12 cellular contexts compared by ENCODE assay signal in the genomic region with DNA sequence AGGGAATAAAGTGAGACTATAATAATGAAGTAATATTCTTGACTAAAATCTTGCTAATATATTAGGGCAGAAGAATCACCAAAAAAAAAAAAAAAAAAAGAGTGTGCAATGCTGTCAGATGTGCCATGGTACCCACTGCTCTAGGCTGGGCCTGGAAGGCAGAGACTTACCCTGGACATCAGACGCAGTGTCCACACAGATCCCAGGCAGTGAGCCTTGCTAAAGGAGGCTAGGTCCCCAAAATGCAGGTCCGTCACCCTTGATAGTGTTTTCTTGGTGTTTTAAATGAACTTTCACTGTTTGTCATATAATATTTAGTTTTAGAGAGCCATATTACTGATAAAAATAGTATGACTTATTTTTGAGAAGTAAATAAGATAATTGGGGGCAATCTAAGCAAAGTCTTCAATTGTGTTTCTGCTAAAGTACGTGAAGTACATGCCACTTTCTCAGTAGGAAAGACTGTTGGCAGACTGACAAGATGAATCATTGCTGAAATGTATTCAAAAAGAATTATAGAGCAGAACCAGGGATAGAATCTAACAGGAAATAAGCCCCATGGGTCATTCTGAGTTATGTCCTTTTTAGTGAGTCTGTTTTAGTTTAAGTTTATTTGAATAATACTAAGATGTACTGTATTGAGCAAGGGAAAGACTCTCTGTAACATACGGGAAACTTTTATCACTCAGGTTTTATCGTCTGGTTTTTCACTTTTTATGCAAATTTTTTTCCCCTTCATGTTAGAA.
A peak's percentile ranks its signal among the peaks of the same experiment; 100 is the strongest.
DNase-seq lines count a peak whose midpoint lies in the region; TF ChIP-seq lines count a peak whose summit lies in the region.
"Had no signal": no experiment of that assay in that cellular context is flagged by ENCODE, and none has a peak within 500 bp of the region (broad histone marks: within the 10 kb centered on the region; RNA-seq: fewer than 3 reads in every experiment).

No MANE protein-coding gene starts in this region.

- H3K9ac ChIP-seq in MM.1S (ENCODE audit: low read length), result no peak overlapping the region

- peak; percentile 9 for DNase-seq in NOMO-1 treated with DMSO at 0.1 percent for 48 hours (lab: John Stamatoyannopoulos, UW; ENCODE audit: unreplicated experiment)
- no peak for DNase-seq in NOMO-1 treated with dmso at 0.1 percent for 144 hours (lab: John Stamatoyannopoulos, UW; ENCODE audit: unreplicated experiment)
- DNase-seq in RKO (ENCODE audit: low spot score), result peak; percentile 72
- DNase-seq in fibroblast of peridontal ligament (ENCODE audit: extremely low read depth), result peak; percentile 99
- DNase-seq in superior temporal gyrus (ENCODE audit: extremely low spot score), result peak; percentile 71
- no peak for DNase-seq in activated CD8-positive, alpha-beta memory T cell treated with anti-CD3 and anti-CD28 coated beads, Interleukin-2, amount 50 U/mL, for 4 hours
- DNase-seq in MM.1S, result no peak
- DNase-seq in endothelial cell (ENCODE audit: low spot score), result no peak
- DNase-seq: activated CD4-positive, alpha-beta T cell treated with anti-CD3 and anti-CD28 coated beads, Interleukin-2, amount 50 U/mL, for 1 hour; adrenal gland; C1 segment of cervical spinal cord; nucleus accumbens had no signal

- H3K27me3 ChIP-seq in MM.1S (replicated peaks; ENCODE audit: insufficient read depth, low read length), result no peaks in the 10 kb centered on the region
- H3K27me3 ChIP-seq: adrenal gland had no signal

- no peaks in the 10 kb centered on the region for H4K20me1 ChIP-seq in MM.1S (ENCODE audit: insufficient read depth, low read length)

- no peak overlapping the region for H2AFZ ChIP-seq in MM.1S (ENCODE audit: low read length)

- TF ChIP-seq CTCF in MM.1S (IDR thresholded peaks at IDR 0.05; ENCODE audit: low read length), result no peak
- no peak for TF ChIP-seq CTCF in endothelial cell (IDR thresholded peaks at IDR 0.05; ENCODE audit: unreplicated experiment)

- H3K9me3 ChIP-seq in MM.1S (replicated peaks; ENCODE audit: insufficient read depth, low read length), result no peaks in the 10 kb centered on the region
- H3K9me3 ChIP-seq: adrenal gland had no signal

- H3K27ac Mint-ChIP-seq in endothelial cell (ENCODE audit: unreplicated experiment), result no peak overlapping the region

- H3K36me3 Mint-ChIP-seq in endothelial cell (ENCODE audit: low read depth, unreplicated experiment), result peaks cover 4% of the 10 kb centered on the region

- no peak overlapping the region for H3K4me3 Mint-ChIP-seq in endothelial cell (ENCODE audit: unreplicated experiment)

- H3K4me1 Mint-ChIP-seq in endothelial cell (ENCODE audit: unreplicated experiment), result no peaks in the 10 kb centered on the region

- H3K4me2 ChIP-seq in MM.1S (ENCODE audit: low read depth, low read length), result no peak overlapping the region

- no peaks in the 10 kb centered on the region for H3F3A ChIP-seq in MM.1S (ENCODE audit: insufficient read depth, low read length)

- no peaks in the 10 kb centered on the region for H3K79me2 ChIP-seq in MM.1S (ENCODE audit: low read length)

- no peaks in the 10 kb centered on the region for H3K27me3 Mint-ChIP-seq in endothelial cell (ENCODE audit: unreplicated experiment)

- no peaks in the 10 kb centered on the region for H3K4me1 ChIP-seq in MM.1S (ENCODE audit: low read length)

- H3K27ac ChIP-seq in MM.1S (ENCODE audit: low read length), result no peak overlapping the region
- H3K27ac ChIP-seq: adrenal gland had no signal

- no peaks in the 10 kb centered on the region for H3K9me3 Mint-ChIP-seq in endothelial cell (ENCODE audit: unreplicated experiment)

- no peak overlapping the region for H3K4me3 ChIP-seq in MM.1S (ENCODE audit: low read length)
- H3K4me3 ChIP-seq: adrenal gland had no signal

- H3K36me3 ChIP-seq in MM.1S (replicated peaks; ENCODE audit: insufficient read depth, low read length), result no peaks in the 10 kb centered on the region
- H3K36me3 ChIP-seq: adrenal gland had no signal

- no peaks in the 10 kb centered on the region for H3K9me2 ChIP-seq in MM.1S (replicated peaks; ENCODE audit: insufficient read depth, low read length)

Comparison
In these comparisons a context has a peak if more than half of its experiments do, and no peak if none do; other contexts are left out.
1. DNase-seq: peak in NOMO-1 treated with DMSO at 0.1 percent for 48 hours (single experiment), RKO (single experiment), fibroblast of peridontal ligament (single experiment) and superior temporal gyrus (single experiment); none in NOMO-1 treated with dmso at 0.1 percent for 144 hours (single experiment), activated CD8-positive, alpha-beta memory T cell treated with anti-CD3 and anti-CD28 coated beads, Interleukin-2, amount 50 U/mL, for 4 hours (single experiment), MM.1S (single experiment) and endothelial cell (single experiment).